Comparison of ENCODE assay signal across 8 cellular contexts in genomic region chr2:174248998-174249592, GRCh38. TPM values are rescaled to one million over a fixed set of nuclear protein-coding genes. Genes with fewer than 3 reads are reported as not detected.
A peak's percentile ranks its signal among the peaks of the same experiment; 100 is the strongest.
DNase-seq lines count a peak whose midpoint lies in the region; ATAC-seq lines count a peak whose summit lies in the region.

No MANE protein-coding gene starts in this region.

- no peaks in the 10 kb centered on the region for H3K9me3 Mint-ChIP-seq in activated CD8-positive, alpha-beta T cell treated with anti-CD3 and anti-CD28 coated beads, Interleukin-2, amount 10 ng/mL, durations not matched to agents 7 days and 5 days (ENCODE audit: insufficient read depth)
- H3K9me3 Mint-ChIP-seq in stimulated activated naive B cell treated with anti-CD40 and anti-IgM and Interleukin-4, amounts not matched to agents 10 μg/mL and 1 μg/mL and 100 μg/mL, for 72 hours = no peaks in the 10 kb centered on the region

- no peaks in the 10 kb centered on the region for H3K27me3 Mint-ChIP-seq in activated CD8-positive, alpha-beta T cell treated with anti-CD3 and anti-CD28 coated beads, Interleukin-2, amount 10 ng/mL, durations not matched to agents 7 days and 5 days (ENCODE audit: low read depth)
- no peaks in the 10 kb centered on the region for H3K27me3 Mint-ChIP-seq in stimulated activated naive B cell treated with anti-CD40 and anti-IgM and Interleukin-4, amounts not matched to agents 10 μg/mL and 1 μg/mL and 100 μg/mL, for 72 hours

- H3K4me1 ChIP-seq in iPS-15b (ENCODE audit: control insufficient read depth, insufficient read depth, low read length) = peaks cover 7% of the 10 kb centered on the region

- CTCF ChIA-PET in activated CD8-positive, alpha-beta T cell treated with anti-CD3 and anti-CD28 coated beads, Interleukin-2, amount 10 ng/mL, durations not matched to agents 7 days and 5 days (lab: Charles Lee) = interaction anchor here (0.8 to 1.7 kb wide), 5 partner anchors 14 to 209 kb away, joined by 3 to 5 read pairs (median 3); no protein-coding TSS in a partner anchor

- no peaks in the 10 kb centered on the region for H3K36me3 ChIP-seq in iPS-15b (ENCODE audit: control insufficient read depth, insufficient read depth, low read length)

- H3K9me3 ChIP-seq in iPS-15b (ENCODE audit: control insufficient read depth, insufficient read depth, low read length) = no peaks in the 10 kb centered on the region

- DNase-seq in NCI-H510A treated with DMSO at 0.1 percent for 48 hours (lab: John Stamatoyannopoulos, UW) (peak; percentile 97), NCI-H510A (lab: John Stamatoyannopoulos, UW) (no peak), amygdala (lab: John Stamatoyannopoulos, UW) (no peak), mucosa of gallbladder (ENCODE audit: low spot score) (no peak), NCI-H526 (lab: John Stamatoyannopoulos, UW) (no peak)
- no peak for DNase-seq in activated CD8-positive, alpha-beta T cell treated with anti-CD3 and anti-CD28 coated beads, Interleukin-2, amount 10 ng/mL, durations not matched to agents 7 days and 5 days
- DNase-seq in stimulated activated naive B cell treated with anti-CD40 and anti-IgM and Interleukin-4, amounts not matched to agents 10 μg/mL and 1 μg/mL and 100 μg/mL, for 72 hours = no peak

- peak overlapping the region; percentile 78 for H3K4me3 Mint-ChIP-seq in activated CD8-positive, alpha-beta T cell treated with anti-CD3 and anti-CD28 coated beads, Interleukin-2, amount 10 ng/mL, durations not matched to agents 7 days and 5 days
- H3K4me3 Mint-ChIP-seq in stimulated activated naive B cell treated with anti-CD40 and anti-IgM and Interleukin-4, amounts not matched to agents 10 μg/mL and 1 μg/mL and 100 μg/mL, for 72 hours = peak overlapping the region; percentile 81 to 94

- peaks cover 7% of the 10 kb centered on the region for H3K27me3 ChIP-seq in iPS-15b (ENCODE audit: control insufficient read depth, insufficient read depth, low read length)

- peak overlapping the region; percentile 82 for H3K4me3 ChIP-seq in iPS-15b (ENCODE audit: low read depth, low read length)

- peak overlapping the region; percentile 73 for H3K9ac ChIP-seq in iPS-15b (ENCODE audit: low read depth, low read length)

- POLR2A ChIA-PET in activated CD8-positive, alpha-beta T cell treated with anti-CD3 and anti-CD28 coated beads, Interleukin-2, amount 10 ng/mL, durations not matched to agents 7 days and 5 days (lab: Charles Lee) = interaction anchor here (0.9 to 1.1 kb wide), 3 partner anchors 27 to 283 kb away, joined by 3 to 9 read pairs (median 3); no protein-coding TSS in a partner anchor

- H3K27ac Mint-ChIP-seq in activated CD8-positive, alpha-beta T cell treated with anti-CD3 and anti-CD28 coated beads, Interleukin-2, amount 10 ng/mL, durations not matched to agents 7 days and 5 days = peak overlapping the region; percentile 70
- peak overlapping the region; percentile 79 for H3K27ac Mint-ChIP-seq in stimulated activated naive B cell treated with anti-CD40 and anti-IgM and Interleukin-4, amounts not matched to agents 10 μg/mL and 1 μg/mL and 100 μg/mL, for 72 hours

- H3K4me1 Mint-ChIP-seq in activated CD8-positive, alpha-beta T cell treated with anti-CD3 and anti-CD28 coated beads, Interleukin-2, amount 10 ng/mL, durations not matched to agents 7 days and 5 days (ENCODE audit: low read depth) = peaks cover 26% of the 10 kb centered on the region
- H3K4me1 Mint-ChIP-seq in stimulated activated naive B cell treated with anti-CD40 and anti-IgM and Interleukin-4, amounts not matched to agents 10 μg/mL and 1 μg/mL and 100 μg/mL, for 72 hours = peaks cover 8 to 18% of the 10 kb centered on the region in 2 donors

- peaks cover 15% of the 10 kb centered on the region for H3K36me3 Mint-ChIP-seq in activated CD8-positive, alpha-beta T cell treated with anti-CD3 and anti-CD28 coated beads, Interleukin-2, amount 10 ng/mL, durations not matched to agents 7 days and 5 days (ENCODE audit: low read depth)
- H3K36me3 Mint-ChIP-seq in stimulated activated naive B cell treated with anti-CD40 and anti-IgM and Interleukin-4, amounts not matched to agents 10 μg/mL and 1 μg/mL and 100 μg/mL, for 72 hours = peaks cover 10 to 11% of the 10 kb centered on the region in 2 donors

- no peak for ATAC-seq in activated CD8-positive, alpha-beta T cell treated with anti-CD3 and anti-CD28 coated beads, Interleukin-2, amount 10 ng/mL, durations not matched to agents 7 days and 5 days
- ATAC-seq in stimulated activated naive B cell treated with anti-CD40 and anti-IgM and Interleukin-4, amounts not matched to agents 10 μg/mL and 1 μg/mL and 100 μg/mL, for 72 hours (replicated peaks) = no peak

RNA-seq across cellular contexts. Expression of gene OLA1, which starts 0.8 kb away (rescaled TPM):
- 10 to 100 TPM; 71.6 to 73.1 TPM for total RNA-seq in activated CD8-positive, alpha-beta T cell treated with anti-CD3 and anti-CD28 coated beads, Interleukin-2, amount 10 ng/mL, durations not matched to agents 7 days and 5 days
- total RNA-seq in mucosa of gallbladder = 67.6 TPM
